23 cellular contexts compared by ENCODE assay signal in the genomic region with DNA sequence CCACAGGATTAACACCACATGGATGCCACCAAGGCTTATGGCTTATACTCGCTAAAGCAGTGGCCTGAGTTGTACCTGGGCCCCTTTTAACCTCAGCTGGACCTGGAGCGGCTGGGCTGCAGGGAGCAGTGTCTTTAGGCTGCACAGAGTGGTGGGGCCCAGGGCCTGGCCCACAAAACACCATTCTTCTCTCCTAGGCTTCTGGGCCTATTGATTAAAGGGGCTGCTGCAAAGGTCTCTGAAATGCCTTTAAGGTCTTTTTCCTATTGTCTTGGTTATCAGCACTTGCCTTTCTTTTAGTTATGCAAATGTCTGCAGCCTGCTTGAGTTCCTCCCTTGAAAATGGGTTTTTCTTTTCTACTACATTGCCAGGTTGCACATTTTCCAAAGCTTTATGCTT.
DNase-seq lines count a peak whose midpoint lies in the region; ATAC-seq and TF ChIP-seq lines count a peak whose summit lies in the region.
"Had no signal": no experiment of that assay in that cellular context is flagged by ENCODE, and none has a peak within 500 bp of the region (broad histone marks: within the 10 kb centered on the region; RNA-seq: fewer than 3 reads in every experiment).

No MANE protein-coding gene starts in this region.

- no peak overlapping the region for H3K27ac Mint-ChIP-seq in endodermal cell
- H3K27ac Mint-ChIP-seq: CD4-positive, alpha-beta memory T cell had no signal

- TF ChIP-seq CTCF in endodermal cell (conservative IDR thresholded peaks at IDR 0.05) (no peak), RWPE1 (conservative IDR thresholded peaks at IDR 0.05; ENCODE audit: low read depth) (no peak)

- ATAC-seq in HG03460 (IDR thresholded peaks at IDR 0.05; ENCODE audit: unreplicated experiment) (no peak), right cardiac atrium (no peak)
- ATAC-seq: PC-3, Right ventricle myocardium inferior had no signal

- H3K9me3 Mint-ChIP-seq in endodermal cell: peaks cover 3% of the 10 kb centered on the region

- 0 out of 2 replicates have a peak, but pooled peaks cover 3% of the 10 kb centered on the region for H3K9me3 ChIP-seq in HUES6 (ENCODE audit: control insufficient read depth, insufficient read depth, low read depth, low read length)
- H3K9me3 ChIP-seq in endodermal cell (ENCODE audit: control insufficient read depth, low read length): no peaks in the 10 kb centered on the region
- H3K9me3 ChIP-seq in iPS-20b (ENCODE audit: insufficient read depth, low read depth, low read length): no peaks in the 10 kb centered on the region
- no peaks in the 10 kb centered on the region for H3K9me3 ChIP-seq in right cardiac atrium (ENCODE audit: control insufficient read depth, low read length)
- H3K9me3 ChIP-seq: SJSA1 had no signal

- CTCF ChIA-PET in RWPE1 (lab: Yijun Ruan, JAX): no interaction called here

- H3K4me3 ChIP-seq in HUES6 (ENCODE audit: low read depth, low read length) (peak overlapping the region; percentile 6; the same call in 1 of the 2 replicates), endodermal cell (ENCODE audit: low read length) (no peak overlapping the region), iPS-20b (ENCODE audit: low read length) (peak overlapping the region; percentile 48), right cardiac atrium (ENCODE audit: low read length) (no peak overlapping the region)
- H3K4me3 ChIP-seq: SJSA1 had no signal

- H3K4me1 Mint-ChIP-seq in endodermal cell: peaks cover 6% of the 10 kb centered on the region
- H3K4me1 Mint-ChIP-seq: CD4-positive, alpha-beta memory T cell had no signal

- H3K27ac ChIP-seq in HUES6 (ENCODE audit: low read depth, low read length) (peak overlapping the region; percentile 79), endodermal cell (ENCODE audit: low read depth, low read length) (no peak overlapping the region), iPS-20b (ENCODE audit: low read length) (peak overlapping the region; percentile 27), RWPE1 (no peak overlapping the region), right cardiac atrium (ENCODE audit: low read length) (no peak overlapping the region)
- H3K27ac ChIP-seq: SJSA1 had no signal

- H3K36me3 ChIP-seq in HUES6 (ENCODE audit: control insufficient read depth, insufficient read depth, low read length): no peaks in the 10 kb centered on the region
- no peaks in the 10 kb centered on the region for H3K36me3 ChIP-seq in endodermal cell (ENCODE audit: control insufficient read depth, insufficient read depth, low read length)
- H3K36me3 ChIP-seq in iPS-20b (ENCODE audit: insufficient read depth, low read depth, low read length): no peaks in the 10 kb centered on the region
- H3K36me3 ChIP-seq: SJSA1 had no signal

- intact Hi-C loops in right cardiac atrium (cut with DNase I): no loop called here

- peak; percentile 60 for DNase-seq in endodermal cell
- DNase-seq in superior temporal gyrus (ENCODE audit: extremely low spot score): no peak
- DNase-seq in RWPE1 (ENCODE audit: low spot score): no peak
- DNase-seq in right cardiac atrium: no peak
- DNase-seq: C1 segment of cervical spinal cord; CD4-positive, alpha-beta memory T cell; COR-L47; EL; H7; Karpas-422; NCI-H1092 treated with DMSO at 0.1 percent for 48 hours; NCI-H1436; NCI-H187 treated with DMSO at 0.1 percent for 48 hours; NCI-H2171 treated with DMSO at 0.1 percent for 48 hours; NCI-H345; NCI-H524; NCI-H748 treated with DMSO at 0.1 percent for 48 hours; PC-3 had no signal

- H3K4me3 Mint-ChIP-seq in endodermal cell: no peak overlapping the region
- H3K4me3 Mint-ChIP-seq: CD4-positive, alpha-beta memory T cell had no signal

- H3K4me1 ChIP-seq in HUES6 (ENCODE audit: control insufficient read depth, insufficient read depth, low read length): peaks cover 10% of the 10 kb centered on the region
- peaks cover 6% of the 10 kb centered on the region for H3K4me1 ChIP-seq in endodermal cell (ENCODE audit: control insufficient read depth, insufficient read depth, low read length)
- no peaks in the 10 kb centered on the region; the same call in 1 of the 2 replicates for H3K4me1 ChIP-seq in iPS-20b (ENCODE audit: insufficient read depth, low read length)
- H3K4me1 ChIP-seq in right cardiac atrium (ENCODE audit: control insufficient read depth, insufficient read depth, low read length): no peaks in the 10 kb centered on the region
- H3K4me1 ChIP-seq: SJSA1 had no signal

- 67 to 80% methylated on average over 1 to 2 of the region's 2 CpGs for WGBS in endodermal cell (ENCODE audit: insufficient coverage in 1 of 2, insufficient read length in 1 of 2), 2 experiments
- 77% methylated on average over 2 of the region's 2 CpGs for WGBS in right cardiac atrium

- no peak overlapping the region for H3K9ac ChIP-seq in HUES6 (ENCODE audit: low read length)
- H3K9ac ChIP-seq in endodermal cell (ENCODE audit: extremely low read depth, low read length, poor library complexity, severe bottlenecking): no peak overlapping the region
- H3K9ac ChIP-seq in iPS-20b (ENCODE audit: low read depth, low read length): no peak overlapping the region

- H3K27me3 ChIP-seq in HUES6 (ENCODE audit: control insufficient read depth, insufficient read depth, low read length) (no peaks in the 10 kb centered on the region), endodermal cell (ENCODE audit: control insufficient read depth, insufficient read depth, low read length, poor library complexity, severe bottlenecking) (no peaks in the 10 kb centered on the region), iPS-20b (ENCODE audit: insufficient read depth, low read length) (no peaks in the 10 kb centered on the region), right cardiac atrium (ENCODE audit: control insufficient read depth, insufficient read depth) (no peaks in the 10 kb centered on the region)
- H3K27me3 ChIP-seq: SJSA1 had no signal

- no peaks in the 10 kb centered on the region for H3K27me3 Mint-ChIP-seq in endodermal cell (ENCODE audit: insufficient read depth)
- H3K27me3 Mint-ChIP-seq: CD4-positive, alpha-beta memory T cell had no signal

- POLR2A ChIA-PET in RWPE1 (lab: Yijun Ruan, JAX; ENCODE audit: low non-redundant PET): no interaction called here

- no peaks in the 10 kb centered on the region for H3K36me3 Mint-ChIP-seq in endodermal cell (ENCODE audit: low read depth)
- H3K36me3 Mint-ChIP-seq: CD4-positive, alpha-beta memory T cell had no signal

Comparison
In these comparisons a context has a peak if more than half of its experiments do, and no peak if none do; other contexts are left out.
1. H3K27ac ChIP-seq: peak in HUES6 (single experiment) and iPS-20b (single experiment); none in endodermal cell (single experiment), RWPE1 (single experiment) and right cardiac atrium (single experiment).
2. H3K4me3 ChIP-seq: peak in HUES6 (single experiment) and iPS-20b (single experiment); none in endodermal cell (single experiment) and right cardiac atrium (single experiment).